1 cellular context compared by ENCODE assay signal in genomic region chr13:101475536-101475935, GRCh38.
TF ChIP-seq lines count a peak whose summit lies in the region.

No MANE protein-coding gene starts in this region.

TF ChIP-seq in GM23338, 12 proteins besides CTCF, POLR2A, EP300 and RAD21 (continued from another document):
- TF ChIP-seq ZNF462 (CRISPR knock-in tag; IDR thresholded peaks at IDR 0.05) (no peak), NANOG (IDR thresholded peaks at IDR 0.05; ENCODE audit: borderline replicate concordance) (no peak), EZH2 (IDR thresholded peaks at IDR 0.05; ENCODE audit: low read depth, unreplicated experiment) (no peak), ZNF331 (CRISPR knock-in tag; IDR thresholded peaks at IDR 0.05; ENCODE audit: low read depth) (no peak), POLR2AphosphoS5 (IDR thresholded peaks at IDR 0.05; ENCODE audit: low read depth) (no peak), ZNF114 (CRISPR knock-in tag; IDR thresholded peaks at IDR 0.05) (no peak), REST (IDR thresholded peaks at IDR 0.05; ENCODE audit: unreplicated experiment) (no peak), STAT1 (IDR thresholded peaks at IDR 0.05; ENCODE audit: unreplicated experiment) (no peak), JUNB (IDR thresholded peaks at IDR 0.05; ENCODE audit: unreplicated experiment) (no peak), EZH2phosphoT487 (IDR thresholded peaks at IDR 0.05; ENCODE audit: unreplicated experiment) (no peak)
TF ChIP-seq in GM23338: peak in this region for 0.
